In the genomic region with DNA sequence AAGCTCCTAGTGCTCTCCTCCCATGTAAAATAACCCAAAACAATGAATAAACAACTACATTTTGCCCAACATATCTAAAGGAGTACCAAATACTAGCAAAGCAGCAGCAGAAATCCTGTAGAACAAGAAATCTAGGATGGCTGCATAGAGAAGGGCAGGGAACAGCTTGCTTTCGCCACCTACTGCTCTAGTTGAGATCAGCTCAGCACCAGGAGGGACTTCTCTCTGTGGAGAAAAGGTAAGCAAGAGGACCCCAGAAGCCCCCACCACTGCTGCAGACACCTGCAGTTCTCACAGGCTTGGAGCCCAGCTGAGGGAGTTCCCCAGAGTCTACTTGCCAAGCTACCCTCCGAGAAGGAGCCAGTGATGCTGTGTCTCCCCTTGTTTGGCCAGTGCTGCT, we compare ENCODE assay signal across 1 cellular context.
TF ChIP-seq lines count a peak whose summit lies in the region.

No MANE protein-coding gene starts in this region.

TF ChIP-seq in WTC11, 78 proteins besides CTCF, POLR2A, EP300 and RAD21 (continued from another document):
- TF ChIP-seq, protein P1, sequence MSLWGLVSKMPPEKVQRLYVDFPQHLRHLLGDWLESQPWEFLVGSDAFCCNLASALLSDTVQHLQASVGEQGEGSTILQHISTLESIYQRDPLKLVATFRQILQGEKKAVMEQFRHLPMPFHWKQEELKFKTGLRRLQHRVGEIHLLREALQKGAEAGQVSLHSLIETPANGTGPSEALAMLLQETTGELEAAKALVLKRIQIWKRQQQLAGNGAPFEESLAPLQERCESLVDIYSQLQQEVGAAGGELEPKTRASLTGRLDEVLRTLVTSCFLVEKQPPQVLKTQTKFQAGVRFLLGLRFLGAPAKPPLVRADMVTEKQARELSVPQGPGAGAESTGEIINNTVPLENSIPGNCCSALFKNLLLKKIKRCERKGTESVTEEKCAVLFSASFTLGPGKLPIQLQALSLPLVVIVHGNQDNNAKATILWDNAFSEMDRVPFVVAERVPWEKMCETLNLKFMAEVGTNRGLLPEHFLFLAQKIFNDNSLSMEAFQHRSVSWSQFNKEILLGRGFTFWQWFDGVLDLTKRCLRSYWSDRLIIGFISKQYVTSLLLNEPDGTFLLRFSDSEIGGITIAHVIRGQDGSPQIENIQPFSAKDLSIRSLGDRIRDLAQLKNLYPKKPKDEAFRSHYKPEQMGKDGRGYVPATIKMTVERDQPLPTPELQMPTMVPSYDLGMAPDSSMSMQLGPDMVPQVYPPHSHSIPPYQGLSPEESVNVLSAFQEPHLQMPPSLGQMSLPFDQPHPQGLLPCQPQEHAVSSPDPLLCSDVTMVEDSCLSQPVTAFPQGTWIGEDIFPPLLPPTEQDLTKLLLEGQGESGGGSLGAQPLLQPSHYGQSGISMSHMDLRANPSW (CRISPR knock-in tag; conservative IDR thresholded peaks at IDR 0.05; ENCODE audit: low read depth) = no peak
- no peak for TF ChIP-seq E2F4 (CRISPR knock-in tag; IDR thresholded peaks at IDR 0.05; ENCODE audit: borderline replicate concordance, low read depth)
- TF ChIP-seq E2F5 (CRISPR knock-in tag; IDR thresholded peaks at IDR 0.05) = no peak
- TF ChIP-seq, protein P2, sequence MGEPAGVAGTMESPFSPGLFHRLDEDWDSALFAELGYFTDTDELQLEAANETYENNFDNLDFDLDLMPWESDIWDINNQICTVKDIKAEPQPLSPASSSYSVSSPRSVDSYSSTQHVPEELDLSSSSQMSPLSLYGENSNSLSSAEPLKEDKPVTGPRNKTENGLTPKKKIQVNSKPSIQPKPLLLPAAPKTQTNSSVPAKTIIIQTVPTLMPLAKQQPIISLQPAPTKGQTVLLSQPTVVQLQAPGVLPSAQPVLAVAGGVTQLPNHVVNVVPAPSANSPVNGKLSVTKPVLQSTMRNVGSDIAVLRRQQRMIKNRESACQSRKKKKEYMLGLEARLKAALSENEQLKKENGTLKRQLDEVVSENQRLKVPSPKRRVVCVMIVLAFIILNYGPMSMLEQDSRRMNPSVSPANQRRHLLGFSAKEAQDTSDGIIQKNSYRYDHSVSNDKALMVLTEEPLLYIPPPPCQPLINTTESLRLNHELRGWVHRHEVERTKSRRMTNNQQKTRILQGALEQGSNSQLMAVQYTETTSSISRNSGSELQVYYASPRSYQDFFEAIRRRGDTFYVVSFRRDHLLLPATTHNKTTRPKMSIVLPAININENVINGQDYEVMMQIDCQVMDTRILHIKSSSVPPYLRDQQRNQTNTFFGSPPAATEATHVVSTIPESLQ (CRISPR knock-in tag; IDR thresholded peaks at IDR 0.05) = no peak
